Comparison of ENCODE assay signal across 1 cellular context in the genomic region with DNA sequence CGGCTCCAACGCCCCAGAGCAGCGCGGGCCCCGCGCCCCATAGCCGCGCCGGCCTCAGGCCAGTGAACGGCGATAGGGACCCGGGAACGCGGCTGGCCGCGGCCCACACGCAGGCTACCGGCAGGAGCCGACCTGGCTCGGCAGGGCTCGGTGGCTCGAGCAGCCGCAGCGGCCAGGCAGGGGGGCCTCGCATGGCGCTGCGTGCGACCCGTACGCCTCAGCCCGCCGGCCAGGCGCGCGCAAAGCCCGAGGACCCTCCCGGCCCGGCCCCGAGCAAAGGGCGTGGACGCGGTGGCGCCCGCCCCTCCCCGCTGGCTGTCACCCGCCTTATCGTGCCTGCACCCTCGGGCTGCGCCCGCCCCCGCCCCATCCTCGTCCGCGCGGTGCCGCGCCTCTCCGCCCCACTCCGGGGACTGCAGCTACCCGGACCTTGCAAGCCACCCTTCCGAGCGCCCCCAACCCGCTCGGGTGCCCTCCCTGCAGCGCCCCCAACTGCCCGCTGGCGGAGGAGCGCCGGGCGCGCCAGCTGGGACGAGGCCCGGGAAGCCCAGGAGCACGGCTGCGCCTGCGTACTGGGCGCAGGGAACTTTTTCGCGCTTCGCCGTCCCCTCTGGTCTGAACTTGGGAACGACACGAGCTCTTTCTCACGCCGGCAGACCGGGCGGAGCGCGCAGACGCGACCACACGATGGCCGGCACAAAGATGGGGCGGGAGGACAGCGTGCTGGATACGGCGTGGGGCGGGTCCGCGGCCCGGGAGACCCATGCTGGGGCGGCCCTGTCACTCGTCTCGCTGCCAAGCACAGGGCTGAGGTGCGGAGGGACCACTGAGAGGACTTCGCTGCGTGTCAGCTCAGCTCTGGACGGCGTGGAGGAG.
TF ChIP-seq lines count a peak whose summit lies in the region.

Gene ABCB10, minus strand, starts transcription at position 248 of the 876 bp plus-strand sequence. Its CDS starts 55 bp downstream, at position 193.

TF ChIP-seq in HepG2, 621 proteins besides CTCF, POLR2A, EP300 and RAD21 (continued from another document and continues in another):
- TF ChIP-seq, protein P1, sequence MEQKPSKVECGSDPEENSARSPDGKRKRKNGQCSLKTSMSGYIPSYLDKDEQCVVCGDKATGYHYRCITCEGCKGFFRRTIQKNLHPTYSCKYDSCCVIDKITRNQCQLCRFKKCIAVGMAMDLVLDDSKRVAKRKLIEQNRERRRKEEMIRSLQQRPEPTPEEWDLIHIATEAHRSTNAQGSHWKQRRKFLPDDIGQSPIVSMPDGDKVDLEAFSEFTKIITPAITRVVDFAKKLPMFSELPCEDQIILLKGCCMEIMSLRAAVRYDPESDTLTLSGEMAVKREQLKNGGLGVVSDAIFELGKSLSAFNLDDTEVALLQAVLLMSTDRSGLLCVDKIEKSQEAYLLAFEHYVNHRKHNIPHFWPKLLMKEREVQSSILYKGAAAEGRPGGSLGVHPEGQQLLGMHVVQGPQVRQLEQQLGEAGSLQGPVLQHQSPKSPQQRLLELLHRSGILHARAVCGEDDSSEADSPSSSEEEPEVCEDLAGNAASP (CRISPR knock-in tag; IDR thresholded peaks at IDR 0.05; ENCODE audit: borderline replicate concordance): peak; percentile 39; the same call in 1 of the 2 replicates
- no peak for TF ChIP-seq ASH2L (IDR thresholded peaks at IDR 0.05; ENCODE audit: insufficient read length, low read depth, low read length)
- peak; percentile 74; the same call in 1 of the 2 replicates for TF ChIP-seq MEIS1 (CRISPR knock-in tag; IDR thresholded peaks at IDR 0.05; ENCODE audit: borderline replicate concordance)
- TF ChIP-seq, protein P2, sequence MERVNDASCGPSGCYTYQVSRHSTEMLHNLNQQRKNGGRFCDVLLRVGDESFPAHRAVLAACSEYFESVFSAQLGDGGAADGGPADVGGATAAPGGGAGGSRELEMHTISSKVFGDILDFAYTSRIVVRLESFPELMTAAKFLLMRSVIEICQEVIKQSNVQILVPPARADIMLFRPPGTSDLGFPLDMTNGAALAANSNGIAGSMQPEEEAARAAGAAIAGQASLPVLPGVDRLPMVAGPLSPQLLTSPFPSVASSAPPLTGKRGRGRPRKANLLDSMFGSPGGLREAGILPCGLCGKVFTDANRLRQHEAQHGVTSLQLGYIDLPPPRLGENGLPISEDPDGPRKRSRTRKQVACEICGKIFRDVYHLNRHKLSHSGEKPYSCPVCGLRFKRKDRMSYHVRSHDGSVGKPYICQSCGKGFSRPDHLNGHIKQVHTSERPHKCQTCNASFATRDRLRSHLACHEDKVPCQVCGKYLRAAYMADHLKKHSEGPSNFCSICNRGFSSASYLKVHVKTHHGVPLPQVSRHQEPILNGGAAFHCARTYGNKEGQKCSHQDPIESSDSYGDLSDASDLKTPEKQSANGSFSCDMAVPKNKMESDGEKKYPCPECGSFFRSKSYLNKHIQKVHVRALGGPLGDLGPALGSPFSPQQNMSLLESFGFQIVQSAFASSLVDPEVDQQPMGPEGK (CRISPR knock-in tag; IDR thresholded peaks at IDR 0.05): peak; percentile 91
- TF ChIP-seq ZHX2 (IDR thresholded peaks at IDR 0.05; ENCODE audit: low read depth): no peak
- no peak; the same call in 1 of the 2 replicates for TF ChIP-seq ZHX2 (CRISPR knock-in tag; IDR thresholded peaks at IDR 0.05; ENCODE audit: borderline replicate concordance)
- TF ChIP-seq, protein P3, sequence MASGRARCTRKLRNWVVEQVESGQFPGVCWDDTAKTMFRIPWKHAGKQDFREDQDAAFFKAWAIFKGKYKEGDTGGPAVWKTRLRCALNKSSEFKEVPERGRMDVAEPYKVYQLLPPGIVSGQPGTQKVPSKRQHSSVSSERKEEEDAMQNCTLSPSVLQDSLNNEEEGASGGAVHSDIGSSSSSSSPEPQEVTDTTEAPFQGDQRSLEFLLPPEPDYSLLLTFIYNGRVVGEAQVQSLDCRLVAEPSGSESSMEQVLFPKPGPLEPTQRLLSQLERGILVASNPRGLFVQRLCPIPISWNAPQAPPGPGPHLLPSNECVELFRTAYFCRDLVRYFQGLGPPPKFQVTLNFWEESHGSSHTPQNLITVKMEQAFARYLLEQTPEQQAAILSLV (CRISPR knock-in tag; IDR thresholded peaks at IDR 0.05; ENCODE audit: borderline replicate concordance): 0 out of 2 replicates have a peak, but pooled peaks have one; percentile 46
- peak; percentile 74; the same call in 1 of the 2 replicates for TF ChIP-seq BCL3 (CRISPR knock-in tag; IDR thresholded peaks at IDR 0.05)
- peak; percentile 92; the same call in 1 of the 2 replicates for TF ChIP-seq ZNF788 (CRISPR knock-in tag; IDR thresholded peaks at IDR 0.05; ENCODE audit: borderline replicate concordance)
- TF ChIP-seq ADNP (CRISPR knock-in tag; IDR thresholded peaks at IDR 0.05): peak; percentile 46; the same call in 1 of the 2 replicates
- TF ChIP-seq, protein P4, sequence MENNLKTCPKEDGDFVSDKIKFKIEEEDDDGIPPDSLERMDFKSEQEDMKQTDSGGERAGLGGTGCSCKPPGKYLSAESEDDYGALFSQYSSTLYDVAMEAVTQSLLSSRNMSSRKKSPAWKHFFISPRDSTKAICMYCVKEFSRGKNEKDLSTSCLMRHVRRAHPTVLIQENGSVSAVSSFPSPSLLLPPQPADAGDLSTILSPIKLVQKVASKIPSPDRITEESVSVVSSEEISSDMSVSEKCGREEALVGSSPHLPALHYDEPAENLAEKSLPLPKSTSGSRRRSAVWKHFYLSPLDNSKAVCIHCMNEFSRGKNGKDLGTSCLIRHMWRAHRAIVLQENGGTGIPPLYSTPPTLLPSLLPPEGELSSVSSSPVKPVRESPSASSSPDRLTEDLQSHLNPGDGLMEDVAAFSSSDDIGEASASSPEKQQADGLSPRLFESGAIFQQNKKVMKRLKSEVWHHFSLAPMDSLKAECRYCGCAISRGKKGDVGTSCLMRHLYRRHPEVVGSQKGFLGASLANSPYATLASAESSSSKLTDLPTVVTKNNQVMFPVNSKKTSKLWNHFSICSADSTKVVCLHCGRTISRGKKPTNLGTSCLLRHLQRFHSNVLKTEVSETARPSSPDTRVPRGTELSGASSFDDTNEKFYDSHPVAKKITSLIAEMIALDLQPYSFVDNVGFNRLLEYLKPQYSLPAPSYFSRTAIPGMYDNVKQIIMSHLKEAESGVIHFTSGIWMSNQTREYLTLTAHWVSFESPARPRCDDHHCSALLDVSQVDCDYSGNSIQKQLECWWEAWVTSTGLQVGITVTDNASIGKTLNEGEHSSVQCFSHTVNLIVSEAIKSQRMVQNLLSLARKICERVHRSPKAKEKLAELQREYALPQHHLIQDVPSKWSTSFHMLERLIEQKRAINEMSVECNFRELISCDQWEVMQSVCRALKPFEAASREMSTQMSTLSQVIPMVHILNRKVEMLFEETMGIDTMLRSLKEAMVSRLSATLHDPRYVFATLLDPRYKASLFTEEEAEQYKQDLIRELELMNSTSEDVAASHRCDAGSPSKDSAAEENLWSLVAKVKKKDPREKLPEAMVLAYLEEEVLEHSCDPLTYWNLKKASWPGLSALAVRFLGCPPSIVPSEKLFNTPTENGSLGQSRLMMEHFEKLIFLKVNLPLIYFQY (CRISPR knock-in tag; IDR thresholded peaks at IDR 0.05; ENCODE audit: borderline replicate concordance): peak; percentile 90
- TF ChIP-seq ZNF3 (CRISPR knock-in tag; IDR thresholded peaks at IDR 0.05): no peak
- peak; percentile 74 for TF ChIP-seq TFE3 (CRISPR knock-in tag; IDR thresholded peaks at IDR 0.05)
- no peak for TF ChIP-seq RARA (CRISPR knock-in tag; IDR thresholded peaks at IDR 0.05)
- no peak for TF ChIP-seq RARG (CRISPR knock-in tag; IDR thresholded peaks at IDR 0.05; ENCODE audit: low read depth)
- peak; percentile 45; the same call in 1 of the 2 replicates for TF ChIP-seq ZNF776 (CRISPR knock-in tag; IDR thresholded peaks at IDR 0.05)
- TF ChIP-seq ZNF780A (CRISPR knock-in tag; IDR thresholded peaks at IDR 0.05): peak; percentile 80; the same call in 1 of the 2 replicates
- peak; percentile 89; the same call in 1 of the 2 replicates for TF ChIP-seq HOXA9 (CRISPR knock-in tag; IDR thresholded peaks at IDR 0.05; ENCODE audit: borderline replicate concordance)
- no peak for TF ChIP-seq E2F5 (CRISPR knock-in tag; conservative IDR thresholded peaks at IDR 0.05)
- no peak for TF ChIP-seq ZNF816 (CRISPR knock-in tag; IDR thresholded peaks at IDR 0.05; ENCODE audit: borderline replicate concordance)
- no peak for TF ChIP-seq HNF1A (IDR thresholded peaks at IDR 0.05; ENCODE audit: low read depth)
- peak; percentile 80; the same call in 1 of the 2 replicates for TF ChIP-seq HNF1A (CRISPR knock-in tag; IDR thresholded peaks at IDR 0.05; ENCODE audit: borderline replicate concordance)
